In genomic region chr1:27045973-27046558, GRCh38 we compare ENCODE assay signal across 8 cellular contexts. TPM values are rescaled to one million over a fixed set of nuclear protein-coding genes. Genes with fewer than 3 reads are reported as not detected.
DNase-seq lines count a peak whose midpoint lies in the region; ATAC-seq and TF ChIP-seq lines count a peak whose summit lies in the region.

No MANE protein-coding gene starts in this region.

- H3K27ac Mint-ChIP-seq in mesothelial cell of epicardium: no peak overlapping the region

- H3K9me3 Mint-ChIP-seq in mesothelial cell of epicardium: no peaks in the 10 kb centered on the region

- peak; percentile 97 for TF ChIP-seq CTCF in mesothelial cell of epicardium (IDR thresholded peaks at IDR 0.05; ENCODE audit: unreplicated experiment)

- H3K4me3 Mint-ChIP-seq in mesothelial cell of epicardium: no peak overlapping the region

- H3K4me1 Mint-ChIP-seq in mesothelial cell of epicardium: no peaks in the 10 kb centered on the region

- peak; percentile 33 for DNase-seq in SKM-1 treated with dmso at 0.1 percent for 144 hours (lab: John Stamatoyannopoulos, UW; ENCODE audit: unreplicated experiment)
- no peak for DNase-seq in SKM-1 (lab: John Stamatoyannopoulos, UW; ENCODE audit: unreplicated experiment)
- peak; percentile 77 for DNase-seq in NCI-H2227 (lab: John Stamatoyannopoulos, UW; ENCODE audit: unreplicated experiment)
- peak; percentile 77 to 81 for DNase-seq in activated CD4-positive, alpha-beta T cell treated with anti-CD3 and anti-CD28 coated beads, Interleukin-2, amount 50 U/mL, for 48 hours
- DNase-seq in effector CD4-positive, alpha-beta T cell: peak; percentile 58
- DNase-seq in mesothelial cell of epicardium (ENCODE audit: low spot score in 2 of 2, unreplicated experiment in 2 of 2): peak; percentile 50 to 80
- peak; percentile 16 to 31 for DNase-seq in stimulated activated CD8-positive, alpha-beta memory T cell treated with anti-CD3 and anti-CD28 coated beads, Interleukin-4, amount 100 ng/mL, for 1 hour (ENCODE audit: low read depth in 2 of 2, low spot score in 1 of 2)

- no peaks in the 10 kb centered on the region for H3K27me3 Mint-ChIP-seq in mesothelial cell of epicardium (ENCODE audit: low read depth)

- ATAC-seq in GM19324 (IDR thresholded peaks at IDR 0.05; ENCODE audit: low FRiP score, unreplicated experiment): no peak

- H3K36me3 Mint-ChIP-seq in mesothelial cell of epicardium: no peaks in the 10 kb centered on the region

RNA-seq across cellular contexts. Expression of gene TENT5B, which starts 33.4 kb away (rescaled TPM):
- total RNA-seq in mesothelial cell of epicardium: 3.3 to 4.3 TPM (median 3.4 TPM) in 3 replicates

RNA-seq across cellular contexts. Expression of gene TRNP1, which starts 52.6 kb away (rescaled TPM):
- 27.9 to 29.3 TPM (median 28.7 TPM) in 3 replicates for total RNA-seq in mesothelial cell of epicardium
